ENCODE assay signal across 8 cellular contexts in the genomic region with DNA sequence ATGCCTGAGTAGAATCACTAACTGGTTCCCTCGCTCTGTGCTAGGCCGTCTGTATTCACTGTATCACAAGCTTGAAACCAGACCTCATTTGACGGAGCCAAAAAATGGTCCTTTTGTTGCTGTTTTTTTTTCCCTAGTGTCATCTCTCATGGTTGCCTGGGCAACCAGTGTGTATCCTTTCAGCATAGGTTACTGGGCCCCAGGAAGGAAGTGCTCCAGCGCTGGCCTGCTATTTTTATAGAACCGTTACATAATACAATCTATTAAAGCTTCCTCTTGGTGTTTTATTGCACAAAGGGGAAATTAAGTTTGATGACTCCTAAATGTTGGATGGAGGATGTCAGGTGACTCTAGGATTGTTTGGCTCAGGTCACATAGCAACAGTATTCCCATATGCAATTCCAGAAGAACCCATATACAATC.
DNase-seq lines count a peak whose midpoint lies in the region; ATAC-seq and TF ChIP-seq lines count a peak whose summit lies in the region.

No MANE protein-coding gene starts in this region.

- no peaks in the 10 kb centered on the region for H3K9me3 ChIP-seq in MG63

- H3K27me3 Mint-ChIP-seq in GM23338 (ENCODE audit: insufficient read depth, low read depth, poor library complexity) = no peaks in the 10 kb centered on the region
- H3K27me3 Mint-ChIP-seq in stimulated activated naive CD8-positive, alpha-beta T cell treated with anti-CD3 and anti-CD28 coated beads, Interleukin-15, Interleukin-2, amounts not matched to agents 100 ng/mL and 50 ng/mL, for 24 hours = no peaks in the 10 kb centered on the region

- H3K4me3 ChIP-seq in GM23338 (no peak overlapping the region), astrocyte of the spinal cord (ENCODE audit: low read depth, low read length) (no peak overlapping the region), MG63 (no peak overlapping the region)

- H3K27ac ChIP-seq in GM23338 (ENCODE audit: low read depth) (no peak overlapping the region), layer of hippocampus (ENCODE audit: low read depth, low read length) (peak overlapping the region; percentile 13)

- no peaks in the 10 kb centered on the region for H3K36me3 ChIP-seq in GM23338 (ENCODE audit: insufficient read depth)
- H3K36me3 ChIP-seq in MG63 = no peaks in the 10 kb centered on the region

- H3K27ac Mint-ChIP-seq in GM23338 = no peak overlapping the region
- peak overlapping the region; percentile 17 for H3K27ac Mint-ChIP-seq in stimulated activated naive CD8-positive, alpha-beta T cell treated with anti-CD3 and anti-CD28 coated beads, Interleukin-15, Interleukin-2, amounts not matched to agents 100 ng/mL and 50 ng/mL, for 24 hours

- H3K27me3 ChIP-seq in GM23338 (ENCODE audit: insufficient read depth) (no peaks in the 10 kb centered on the region), layer of hippocampus (ENCODE audit: control insufficient read depth, insufficient read depth, low read length) (no peaks in the 10 kb centered on the region), MG63 (no peaks in the 10 kb centered on the region)

- in situ Hi-C loops in astrocyte of the spinal cord (cut with HindIII; ENCODE audit: low sequenced_read_pairs) = no loop called here

- no peaks in the 10 kb centered on the region for H3F3A ChIP-seq in GM23338 (replicated peaks; ENCODE audit: low read depth)

- no peaks in the 10 kb centered on the region for H3K9me3 Mint-ChIP-seq in GM23338
- H3K9me3 Mint-ChIP-seq in stimulated activated naive CD8-positive, alpha-beta T cell treated with anti-CD3 and anti-CD28 coated beads, Interleukin-15, Interleukin-2, amounts not matched to agents 100 ng/mL and 50 ng/mL, for 24 hours = no peaks in the 10 kb centered on the region

- 0 out of 2 replicates have a peak, but pooled peaks cover 2% of the 10 kb centered on the region for H3K9me2 ChIP-seq in GM23338 (ENCODE audit: insufficient read depth)

- no peak overlapping the region for H3K4me2 ChIP-seq in GM23338

- no peaks in the 10 kb centered on the region for H3K36me3 Mint-ChIP-seq in GM23338 (ENCODE audit: low read depth)
- no peaks in the 10 kb centered on the region for H3K36me3 Mint-ChIP-seq in stimulated activated naive CD8-positive, alpha-beta T cell treated with anti-CD3 and anti-CD28 coated beads, Interleukin-15, Interleukin-2, amounts not matched to agents 100 ng/mL and 50 ng/mL, for 24 hours (ENCODE audit: low read depth)

- no peak overlapping the region for H2AFZ ChIP-seq in GM23338

- H3K4me1 ChIP-seq in GM23338 (ENCODE audit: insufficient read depth) = peaks cover 9% of the 10 kb centered on the region; the same call in 1 of the 2 replicates

- no peaks in the 10 kb centered on the region for H4K20me1 ChIP-seq in GM23338 (replicated peaks; ENCODE audit: insufficient read depth)

- no peaks in the 10 kb centered on the region for H3K79me2 ChIP-seq in GM23338 (replicated peaks; ENCODE audit: insufficient read depth)

- peak; percentile 61 for ATAC-seq in GM23338

- TF ChIP-seq CTCF in GM23338 (conservative IDR thresholded peaks at IDR 0.05; ENCODE audit: low read depth in 2 of 2) (no peak), astrocyte of the spinal cord (IDR thresholded peaks at IDR 0.05; ENCODE audit: low read depth, low read length) (no peak)

- peaks cover 24% of the 10 kb centered on the region for H3K4me1 Mint-ChIP-seq in GM23338
- peaks cover 28% of the 10 kb centered on the region for H3K4me1 Mint-ChIP-seq in stimulated activated naive CD8-positive, alpha-beta T cell treated with anti-CD3 and anti-CD28 coated beads, Interleukin-15, Interleukin-2, amounts not matched to agents 100 ng/mL and 50 ng/mL, for 24 hours (ENCODE audit: low read depth)

- H3K4me3 Mint-ChIP-seq in GM23338 = no peak overlapping the region
- no peak overlapping the region for H3K4me3 Mint-ChIP-seq in stimulated activated naive CD8-positive, alpha-beta T cell treated with anti-CD3 and anti-CD28 coated beads, Interleukin-15, Interleukin-2, amounts not matched to agents 100 ng/mL and 50 ng/mL, for 24 hours

- peak; percentile 76 for DNase-seq in COR-L47 (lab: John Stamatoyannopoulos, UW)
- DNase-seq in GM23338 (ENCODE audit: low spot score) = peak; percentile 42
- peak; percentile 58 for DNase-seq in NCI-H2196 treated with DMSO at 0.1 percent for 48 hours (lab: John Stamatoyannopoulos, UW; ENCODE audit: unreplicated experiment)
- peak; percentile 64 for DNase-seq in astrocyte of the spinal cord (ENCODE audit: low read depth, low spot score)
- no peak for DNase-seq in MG63
- no peak for DNase-seq in kidney tubule cell (ENCODE audit: low spot score)

TF ChIP-seq in GM23338, 12 proteins besides CTCF, POLR2A, EP300 and RAD21 (continues in another document):
- TF ChIP-seq, protein P1, sequence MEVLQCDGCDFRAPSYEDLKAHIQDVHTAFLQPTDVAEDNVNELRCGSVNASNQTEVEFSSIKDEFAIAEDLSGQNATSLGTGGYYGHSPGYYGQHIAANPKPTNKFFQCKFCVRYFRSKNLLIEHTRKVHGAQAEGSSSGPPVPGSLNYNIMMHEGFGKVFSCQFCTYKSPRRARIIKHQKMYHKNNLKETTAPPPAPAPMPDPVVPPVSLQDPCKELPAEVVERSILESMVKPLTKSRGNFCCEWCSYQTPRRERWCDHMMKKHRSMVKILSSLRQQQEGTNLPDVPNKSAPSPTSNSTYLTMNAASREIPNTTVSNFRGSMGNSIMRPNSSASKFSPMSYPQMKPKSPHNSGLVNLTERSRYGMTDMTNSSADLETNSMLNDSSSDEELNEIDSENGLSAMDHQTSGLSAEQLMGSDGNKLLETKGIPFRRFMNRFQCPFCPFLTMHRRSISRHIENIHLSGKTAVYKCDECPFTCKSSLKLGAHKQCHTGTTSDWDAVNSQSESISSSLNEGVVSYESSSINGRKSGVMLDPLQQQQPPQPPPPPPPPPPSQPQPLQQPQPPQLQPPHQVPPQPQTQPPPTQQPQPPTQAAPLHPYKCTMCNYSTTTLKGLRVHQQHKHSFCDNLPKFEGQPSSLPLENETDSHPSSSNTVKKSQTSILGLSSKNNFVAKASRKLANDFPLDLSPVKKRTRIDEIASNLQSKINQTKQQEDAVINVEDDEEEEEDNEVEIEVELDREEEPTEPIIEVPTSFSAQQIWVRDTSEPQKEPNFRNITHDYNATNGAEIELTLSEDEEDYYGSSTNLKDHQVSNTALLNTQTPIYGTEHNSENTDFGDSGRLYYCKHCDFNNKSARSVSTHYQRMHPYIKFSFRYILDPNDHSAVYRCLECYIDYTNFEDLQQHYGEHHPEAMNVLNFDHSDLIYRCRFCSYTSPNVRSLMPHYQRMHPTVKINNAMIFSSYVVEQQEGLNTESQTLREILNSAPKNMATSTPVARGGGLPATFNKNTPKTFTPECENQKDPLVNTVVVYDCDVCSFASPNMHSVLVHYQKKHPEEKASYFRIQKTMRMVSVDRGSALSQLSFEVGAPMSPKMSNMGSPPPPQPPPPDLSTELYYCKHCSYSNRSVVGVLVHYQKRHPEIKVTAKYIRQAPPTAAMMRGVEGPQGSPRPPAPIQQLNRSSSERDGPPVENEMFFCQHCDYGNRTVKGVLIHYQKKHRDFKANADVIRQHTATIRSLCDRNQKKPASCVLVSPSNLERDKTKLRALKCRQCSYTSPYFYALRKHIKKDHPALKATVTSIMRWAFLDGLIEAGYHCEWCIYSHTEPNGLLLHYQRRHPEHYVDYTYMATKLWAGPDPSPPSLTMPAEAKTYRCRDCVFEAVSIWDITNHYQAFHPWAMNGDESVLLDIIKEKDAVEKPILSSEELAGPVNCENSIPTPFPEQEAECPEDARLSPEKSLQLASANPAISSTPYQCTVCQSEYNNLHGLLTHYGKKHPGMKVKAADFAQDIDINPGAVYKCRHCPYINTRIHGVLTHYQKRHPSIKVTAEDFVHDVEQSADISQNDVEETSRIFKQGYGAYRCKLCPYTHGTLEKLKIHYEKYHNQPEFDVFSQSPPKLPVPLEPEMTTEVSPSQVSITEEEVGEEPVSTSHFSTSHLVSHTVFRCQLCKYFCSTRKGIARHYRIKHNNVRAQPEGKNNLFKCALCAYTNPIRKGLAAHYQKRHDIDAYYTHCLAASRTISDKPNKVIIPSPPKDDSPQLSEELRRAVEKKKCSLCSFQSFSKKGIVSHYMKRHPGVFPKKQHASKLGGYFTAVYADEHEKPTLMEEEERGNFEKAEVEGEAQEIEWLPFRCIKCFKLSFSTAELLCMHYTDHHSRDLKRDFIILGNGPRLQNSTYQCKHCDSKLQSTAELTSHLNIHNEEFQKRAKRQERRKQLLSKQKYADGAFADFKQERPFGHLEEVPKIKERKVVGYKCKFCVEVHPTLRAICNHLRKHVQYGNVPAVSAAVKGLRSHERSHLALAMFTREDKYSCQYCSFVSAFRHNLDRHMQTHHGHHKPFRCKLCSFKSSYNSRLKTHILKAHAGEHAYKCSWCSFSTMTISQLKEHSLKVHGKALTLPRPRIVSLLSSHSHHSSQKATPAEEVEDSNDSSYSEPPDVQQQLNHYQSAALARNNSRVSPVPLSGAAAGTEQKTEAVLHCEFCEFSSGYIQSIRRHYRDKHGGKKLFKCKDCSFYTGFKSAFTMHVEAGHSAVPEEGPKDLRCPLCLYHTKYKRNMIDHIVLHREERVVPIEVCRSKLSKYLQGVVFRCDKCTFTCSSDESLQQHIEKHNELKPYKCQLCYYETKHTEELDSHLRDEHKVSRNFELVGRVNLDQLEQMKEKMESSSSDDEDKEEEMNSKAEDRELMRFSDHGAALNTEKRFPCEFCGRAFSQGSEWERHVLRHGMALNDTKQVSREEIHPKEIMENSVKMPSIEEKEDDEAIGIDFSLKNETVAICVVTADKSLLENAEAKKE (CRISPR knock-in tag; IDR thresholded peaks at IDR 0.05) = no peak
- no peak for TF ChIP-seq EZH2phosphoT487 (IDR thresholded peaks at IDR 0.05; ENCODE audit: unreplicated experiment)
- TF ChIP-seq STAT1 (IDR thresholded peaks at IDR 0.05; ENCODE audit: unreplicated experiment) = no peak
- no peak for TF ChIP-seq JUNB (IDR thresholded peaks at IDR 0.05; ENCODE audit: unreplicated experiment)
- TF ChIP-seq POLR2AphosphoS5 (IDR thresholded peaks at IDR 0.05; ENCODE audit: low read depth) = no peak
- no peak for TF ChIP-seq EZH2 (IDR thresholded peaks at IDR 0.05; ENCODE audit: low read depth, unreplicated experiment)
- TF ChIP-seq, protein P2, sequence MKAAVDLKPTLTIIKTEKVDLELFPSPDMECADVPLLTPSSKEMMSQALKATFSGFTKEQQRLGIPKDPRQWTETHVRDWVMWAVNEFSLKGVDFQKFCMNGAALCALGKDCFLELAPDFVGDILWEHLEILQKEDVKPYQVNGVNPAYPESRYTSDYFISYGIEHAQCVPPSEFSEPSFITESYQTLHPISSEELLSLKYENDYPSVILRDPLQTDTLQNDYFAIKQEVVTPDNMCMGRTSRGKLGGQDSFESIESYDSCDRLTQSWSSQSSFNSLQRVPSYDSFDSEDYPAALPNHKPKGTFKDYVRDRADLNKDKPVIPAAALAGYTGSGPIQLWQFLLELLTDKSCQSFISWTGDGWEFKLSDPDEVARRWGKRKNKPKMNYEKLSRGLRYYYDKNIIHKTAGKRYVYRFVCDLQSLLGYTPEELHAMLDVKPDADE (IDR thresholded peaks at IDR 0.05) = no peak
- no peak for TF ChIP-seq CREB1 (CRISPR knock-in tag; IDR thresholded peaks at IDR 0.05; ENCODE audit: low read depth)
- TF ChIP-seq NANOG (IDR thresholded peaks at IDR 0.05; ENCODE audit: borderline replicate concordance) = no peak

Comparison
In these comparisons a context has a peak if more than half of its experiments do, and no peak if none do; other contexts are left out.
1. DNase-seq: peak in COR-L47 (single experiment), GM23338 (single experiment), NCI-H2196 treated with DMSO at 0.1 percent for 48 hours (single experiment) and astrocyte of the spinal cord (single experiment); none in MG63 (single experiment) and kidney tubule cell (single experiment).